Comparison of ENCODE assay signal across 13 cellular contexts in genomic region chr5:141957367-141957993, GRCh38. TPM values are rescaled to one million over a fixed set of nuclear protein-coding genes. Genes with fewer than 3 reads are reported as not detected.
DNase-seq lines count a peak whose midpoint lies in the region; ATAC-seq and TF ChIP-seq lines count a peak whose summit lies in the region.
"Had no signal": no experiment of that assay in that cellular context is flagged by ENCODE, and none has a peak within 500 bp of the region (broad histone marks: within the 10 kb centered on the region; RNA-seq: fewer than 3 reads in every experiment).

No MANE protein-coding gene starts in this region.

- H3K9me3 Mint-ChIP-seq in activated CD4-positive, alpha-beta T cell treated with anti-CD3 and anti-CD28 coated beads, Interleukin-2, amount 10 ng/mL, durations not matched to agents 24 days and 14 days, result no peaks in the 10 kb centered on the region
- no peaks in the 10 kb centered on the region for H3K9me3 Mint-ChIP-seq in activated T-helper 1 cell treated with anti-CD3 and anti-CD28 coated beads, Interleukin-12 subunit alpha, Interleukin-12 subunit beta, Interleukin-2, Interleukin-4 antibody, amounts not matched to agents 30 ng/mL and 10 ng/mL and 1 ng/mL, durations not matched to agents 14 hours and 24 hours and 36 hours
- H3K9me3 Mint-ChIP-seq in neural progenitor cell (no peaks in the 10 kb centered on the region), Caco-2 (ENCODE audit: unreplicated experiment) (no peaks in the 10 kb centered on the region)
- H3K9me3 Mint-ChIP-seq: activated naive CD4-positive, alpha-beta T cell treated with anti-CD3 and anti-CD28 coated beads, Interleukin-2, amount 50 U/mL, for 72 hours had no signal

- no peak overlapping the region for H3K4me3 ChIP-seq in neural progenitor cell
- H3K4me3 ChIP-seq in Caco-2 (ENCODE audit: low read depth, low read length), result no peak overlapping the region
- H3K4me3 ChIP-seq: colonic mucosa had no signal

- H3K27me3 ChIP-seq in neural progenitor cell, result no peaks in the 10 kb centered on the region
- H3K27me3 ChIP-seq in Caco-2 (replicated peaks; ENCODE audit: control insufficient read depth, insufficient read depth, low read length), result no peaks in the 10 kb centered on the region
- H3K27me3 ChIP-seq: colonic mucosa had no signal

- H3K27me3 Mint-ChIP-seq in activated CD4-positive, alpha-beta T cell treated with anti-CD3 and anti-CD28 coated beads, Interleukin-2, amount 10 ng/mL, durations not matched to agents 24 days and 14 days, result no peaks in the 10 kb centered on the region
- no peaks in the 10 kb centered on the region for H3K27me3 Mint-ChIP-seq in activated T-helper 1 cell treated with anti-CD3 and anti-CD28 coated beads, Interleukin-12 subunit alpha, Interleukin-12 subunit beta, Interleukin-2, Interleukin-4 antibody, amounts not matched to agents 30 ng/mL and 10 ng/mL and 1 ng/mL, durations not matched to agents 14 hours and 24 hours and 36 hours (ENCODE audit: insufficient read depth)
- peaks cover 6% of the 10 kb centered on the region for H3K27me3 Mint-ChIP-seq in neural progenitor cell (ENCODE audit: insufficient read depth, low read depth)
- peaks cover 4% of the 10 kb centered on the region for H3K27me3 Mint-ChIP-seq in Caco-2 (ENCODE audit: insufficient read depth, unreplicated experiment)

- peak overlapping the region; percentile 41 for H3K27ac ChIP-seq in KOPT-K1 (ENCODE audit: low read depth, low read length, poor library complexity, severe bottlenecking)
- no peak overlapping the region for H3K27ac ChIP-seq in neural progenitor cell
- H3K27ac ChIP-seq: colonic mucosa, VCaP had no signal

- peak overlapping the region; percentile 78 for H3K4me3 Mint-ChIP-seq in activated CD4-positive, alpha-beta T cell treated with anti-CD3 and anti-CD28 coated beads, Interleukin-2, amount 10 ng/mL, durations not matched to agents 24 days and 14 days
- peak overlapping the region; percentile 83 for H3K4me3 Mint-ChIP-seq in activated T-helper 1 cell treated with anti-CD3 and anti-CD28 coated beads, Interleukin-12 subunit alpha, Interleukin-12 subunit beta, Interleukin-2, Interleukin-4 antibody, amounts not matched to agents 30 ng/mL and 10 ng/mL and 1 ng/mL, durations not matched to agents 14 hours and 24 hours and 36 hours
- H3K4me3 Mint-ChIP-seq in neural progenitor cell (peak overlapping the region; percentile 30), Caco-2 (ENCODE audit: unreplicated experiment) (no peak overlapping the region)

- H3K36me3 ChIP-seq in KOPT-K1 (ENCODE audit: insufficient read depth, low read length), result no peaks in the 10 kb centered on the region
- no peaks in the 10 kb centered on the region for H3K36me3 ChIP-seq in neural progenitor cell
- no peaks in the 10 kb centered on the region for H3K36me3 ChIP-seq in Caco-2 (ENCODE audit: control insufficient read depth, insufficient read depth, low read length)
- H3K36me3 ChIP-seq: colonic mucosa had no signal

- no peak overlapping the region for H3K9ac ChIP-seq in neural progenitor cell

- peak overlapping the region; percentile 93 for H3K27ac Mint-ChIP-seq in activated CD4-positive, alpha-beta T cell treated with anti-CD3 and anti-CD28 coated beads, Interleukin-2, amount 10 ng/mL, durations not matched to agents 24 days and 14 days
- peak overlapping the region; percentile 91 for H3K27ac Mint-ChIP-seq in activated T-helper 1 cell treated with anti-CD3 and anti-CD28 coated beads, Interleukin-12 subunit alpha, Interleukin-12 subunit beta, Interleukin-2, Interleukin-4 antibody, amounts not matched to agents 30 ng/mL and 10 ng/mL and 1 ng/mL, durations not matched to agents 14 hours and 24 hours and 36 hours
- H3K27ac Mint-ChIP-seq in neural progenitor cell (no peak overlapping the region), Caco-2 (ENCODE audit: unreplicated experiment) (no peak overlapping the region)

- CTCF ChIA-PET in Caco-2 (lab: Charles Lee), result interaction anchor here (0.5 kb wide), 1 partner anchor 307 kb away, joined by 6 read pairs; no protein-coding TSS in a partner anchor

- H3K9me3 ChIP-seq in KOPT-K1 (ENCODE audit: insufficient read depth, low read length, poor library complexity, severe bottlenecking) (no peaks in the 10 kb centered on the region), neural progenitor cell (ENCODE audit: low read depth) (no peaks in the 10 kb centered on the region), Caco-2 (no peaks in the 10 kb centered on the region)
- H3K9me3 ChIP-seq: colonic mucosa had no signal

- no peaks in the 10 kb centered on the region for H3F3A ChIP-seq in neural progenitor cell (ENCODE audit: low read depth)

- intact Hi-C loops in activated CD4-positive, alpha-beta T cell treated with anti-CD3 and anti-CD28 coated beads, Interleukin-2, amount 10 ng/mL, durations not matched to agents 24 days and 14 days (cut with micrococcal nuclease), result no loop called here
- intact Hi-C loops in activated T-helper 1 cell treated with anti-CD3 and anti-CD28 coated beads, Interleukin-12 subunit alpha, Interleukin-12 subunit beta, Interleukin-2, Interleukin-4 antibody, amounts not matched to agents 30 ng/mL and 10 ng/mL and 1 ng/mL, durations not matched to agents 14 hours and 24 hours and 36 hours (cut with micrococcal nuclease), result no loop called here
- intact Hi-C loops in Caco-2 (cut with micrococcal nuclease; ENCODE audit: unreplicated experiment), result no loop called here

- peaks cover 47% of the 10 kb centered on the region for H3K4me1 Mint-ChIP-seq in activated CD4-positive, alpha-beta T cell treated with anti-CD3 and anti-CD28 coated beads, Interleukin-2, amount 10 ng/mL, durations not matched to agents 24 days and 14 days
- H3K4me1 Mint-ChIP-seq in activated T-helper 1 cell treated with anti-CD3 and anti-CD28 coated beads, Interleukin-12 subunit alpha, Interleukin-12 subunit beta, Interleukin-2, Interleukin-4 antibody, amounts not matched to agents 30 ng/mL and 10 ng/mL and 1 ng/mL, durations not matched to agents 14 hours and 24 hours and 36 hours (ENCODE audit: low read depth), result peaks cover 55% of the 10 kb centered on the region
- H3K4me1 Mint-ChIP-seq in neural progenitor cell (peaks cover 32% of the 10 kb centered on the region), Caco-2 (ENCODE audit: low read depth, unreplicated experiment) (no peaks in the 10 kb centered on the region)

- no peaks in the 10 kb centered on the region for H4K20me1 ChIP-seq in neural progenitor cell (ENCODE audit: low read depth)

- no peaks in the 10 kb centered on the region for H3K79me2 ChIP-seq in neural progenitor cell (ENCODE audit: low read depth)

- peaks cover 5% of the 10 kb centered on the region for H3K4me1 ChIP-seq in neural progenitor cell
- H3K4me1 ChIP-seq in Caco-2, result 0 out of 2 replicates have a peak, but pooled peaks cover 5% of the 10 kb centered on the region
- H3K4me1 ChIP-seq: colonic mucosa had no signal

- BruUV-seq in Caco-2 (replicated peaks; lab: Mats Ljungman, UMichigan), result no TSS peak

- no peaks in the 10 kb centered on the region for H3K36me3 Mint-ChIP-seq in activated CD4-positive, alpha-beta T cell treated with anti-CD3 and anti-CD28 coated beads, Interleukin-2, amount 10 ng/mL, durations not matched to agents 24 days and 14 days (ENCODE audit: low read depth)
- no peaks in the 10 kb centered on the region for H3K36me3 Mint-ChIP-seq in activated T-helper 1 cell treated with anti-CD3 and anti-CD28 coated beads, Interleukin-12 subunit alpha, Interleukin-12 subunit beta, Interleukin-2, Interleukin-4 antibody, amounts not matched to agents 30 ng/mL and 10 ng/mL and 1 ng/mL, durations not matched to agents 14 hours and 24 hours and 36 hours (ENCODE audit: low read depth)
- H3K36me3 Mint-ChIP-seq in neural progenitor cell (no peaks in the 10 kb centered on the region), Caco-2 (ENCODE audit: insufficient read depth, unreplicated experiment) (no peaks in the 10 kb centered on the region)
- H3K36me3 Mint-ChIP-seq: activated naive CD4-positive, alpha-beta T cell treated with anti-CD3 and anti-CD28 coated beads, Interleukin-2, amount 50 U/mL, for 72 hours had no signal

- no peak for DNase-seq in activated CD4-positive, alpha-beta T cell treated with anti-CD3 and anti-CD28 coated beads, Interleukin-2, amount 10 ng/mL, durations not matched to agents 24 days and 14 days
- DNase-seq in activated CD4-positive, alpha-beta T cell treated with anti-CD3 and anti-CD28 coated beads for 1 hour, result no peak
- DNase-seq in activated T-helper 1 cell treated with anti-CD3 and anti-CD28 coated beads, Interleukin-12 subunit alpha, Interleukin-12 subunit beta, Interleukin-2, Interleukin-4 antibody, amounts not matched to agents 30 ng/mL and 10 ng/mL and 1 ng/mL, durations not matched to agents 14 hours and 24 hours and 36 hours (ENCODE audit: low spot score), result no peak
- DNase-seq in neural progenitor cell (ENCODE audit: low spot score), result no peak
- DNase-seq in middle frontal gyrus (ENCODE audit: extremely low spot score, low spot score), result no peak
- DNase-seq in Caco-2, result no peak
- DNase-seq: colonic mucosa; NCI-H187 treated with DMSO at 0.1 percent for 48 hours; stimulated activated CD4-positive, alpha-beta T cell treated with anti-CD3 and anti-CD28 coated beads, Interleukin-4, amount 100 ng/mL, for 4 hours had no signal

- POLR2A ChIA-PET in Caco-2 (lab: Charles Lee), result no interaction called here

- no peak overlapping the region for H3K4me2 ChIP-seq in neural progenitor cell

- ATAC-seq in GM19395 (IDR thresholded peaks at IDR 0.05; ENCODE audit: unreplicated experiment), result no peak

- TF ChIP-seq CTCF in neural progenitor cell (IDR thresholded peaks at IDR 0.05) (no peak), Caco-2 (IDR thresholded peaks at IDR 0.05; ENCODE audit: insufficient read depth in 1 of 2, low read depth in 1 of 2, low read length in 1 of 2, severe bottlenecking in 1 of 2, unreplicated experiment in 1 of 2) (no peak)

- H2AFZ ChIP-seq in neural progenitor cell (replicated peaks), result no peak overlapping the region

RNA-seq across cellular contexts. Expression of gene PCDH12, which starts 0.5 kb away (rescaled TPM):
- total RNA-seq in activated CD4-positive, alpha-beta T cell treated with anti-CD3 and anti-CD28 coated beads, Interleukin-2, amount 10 ng/mL, durations not matched to agents 24 days and 14 days, result 1.8 and 2.2 TPM in 2 replicates
- total RNA-seq in activated T-helper 1 cell treated with anti-CD3 and anti-CD28 coated beads, Interleukin-12 subunit alpha, Interleukin-12 subunit beta, Interleukin-2, Interleukin-4 antibody, amounts not matched to agents 30 ng/mL and 10 ng/mL and 1 ng/mL, durations not matched to agents 14 hours and 24 hours and 36 hours, result 2.2 TPM in 2 replicates
- total RNA-seq in neural progenitor cell (ENCODE audit: low replicate concordance) (not detected in 2 replicates), Caco-2 (2022) (not detected in 2 replicates)

RNA-seq across cellular contexts. Expression of gene RNF14, which starts 11.4 kb away (rescaled TPM):
- total RNA-seq in activated CD4-positive, alpha-beta T cell treated with anti-CD3 and anti-CD28 coated beads, Interleukin-2, amount 10 ng/mL, durations not matched to agents 24 days and 14 days, result 28.8 and 32.2 TPM in 2 replicates
- total RNA-seq in activated T-helper 1 cell treated with anti-CD3 and anti-CD28 coated beads, Interleukin-12 subunit alpha, Interleukin-12 subunit beta, Interleukin-2, Interleukin-4 antibody, amounts not matched to agents 30 ng/mL and 10 ng/mL and 1 ng/mL, durations not matched to agents 14 hours and 24 hours and 36 hours, result 26.4 and 28.7 TPM in 2 replicates
- 21.0 and 41.2 TPM in 2 replicates for total RNA-seq in neural progenitor cell (ENCODE audit: low replicate concordance)
- total RNA-seq in Caco-2 (2022), result 35.1 and 38.7 TPM in 2 replicates

RNA-seq across cellular contexts. Expression of gene DELE1, which starts 33.8 kb away (rescaled TPM):
- 66.7 and 72.0 TPM in 2 replicates for total RNA-seq in activated CD4-positive, alpha-beta T cell treated with anti-CD3 and anti-CD28 coated beads, Interleukin-2, amount 10 ng/mL, durations not matched to agents 24 days and 14 days
- 68.4 and 81.5 TPM in 2 replicates for total RNA-seq in activated T-helper 1 cell treated with anti-CD3 and anti-CD28 coated beads, Interleukin-12 subunit alpha, Interleukin-12 subunit beta, Interleukin-2, Interleukin-4 antibody, amounts not matched to agents 30 ng/mL and 10 ng/mL and 1 ng/mL, durations not matched to agents 14 hours and 24 hours and 36 hours
- total RNA-seq in neural progenitor cell (ENCODE audit: low replicate concordance) (47.7 and 86.5 TPM in 2 replicates), Caco-2 (2022) (67.6 and 78.6 TPM in 2 replicates)

RNA-seq across cellular contexts. Expression of gene GNPDA1, which starts 55.3 kb away (rescaled TPM):
- total RNA-seq in activated CD4-positive, alpha-beta T cell treated with anti-CD3 and anti-CD28 coated beads, Interleukin-2, amount 10 ng/mL, durations not matched to agents 24 days and 14 days, result 108 and 114 TPM in 2 replicates
- total RNA-seq in activated T-helper 1 cell treated with anti-CD3 and anti-CD28 coated beads, Interleukin-12 subunit alpha, Interleukin-12 subunit beta, Interleukin-2, Interleukin-4 antibody, amounts not matched to agents 30 ng/mL and 10 ng/mL and 1 ng/mL, durations not matched to agents 14 hours and 24 hours and 36 hours, result 87.5 and 88.4 TPM in 2 replicates
- total RNA-seq in neural progenitor cell (ENCODE audit: low replicate concordance) (89.8 and 115 TPM in 2 replicates), Caco-2 (2022) (61.3 and 70.9 TPM in 2 replicates)

Comparison
In these comparisons a context has a peak if more than half of its experiments do, and no peak if none do; other contexts are left out.
1. H3K27ac Mint-ChIP-seq: peak in activated CD4-positive, alpha-beta T cell treated with anti-CD3 and anti-CD28 coated beads, Interleukin-2, amount 10 ng/mL, durations not matched to agents 24 days and 14 days (single experiment) and activated T-helper 1 cell treated with anti-CD3 and anti-CD28 coated beads, Interleukin-12 subunit alpha, Interleukin-12 subunit beta, Interleukin-2, Interleukin-4 antibody, amounts not matched to agents 30 ng/mL and 10 ng/mL and 1 ng/mL, durations not matched to agents 14 hours and 24 hours and 36 hours (single experiment); none in neural progenitor cell (single experiment) and Caco-2 (single experiment).